ENCODE assay signal across 8 cellular contexts in genomic region chr6:30821862-30822784, GRCh38.
DNase-seq lines count a peak whose midpoint lies in the region; ATAC-seq and TF ChIP-seq lines count a peak whose summit lies in the region.

No MANE protein-coding gene starts in this region.

- DNase-seq in A673 (ENCODE audit: low spot score) = peak; percentile 66
- DNase-seq in G401 (ENCODE audit: low spot score) = peak; percentile 68
- DNase-seq in Peyer's patch = no peak
- DNase-seq in epithelial cell of prostate (ENCODE audit: low read depth, low spot score) = no peak
- DNase-seq in activated gamma-delta T cell (lab: John Stamatoyannopoulos, UW) = no peak

- POLR2A ChIA-PET in A673 (lab: Charles Lee; ENCODE audit: low non-redundant PET) = no interaction called here

- no peaks in the 10 kb centered on the region for H3K9me3 ChIP-seq in A673 (ENCODE audit: low read depth, low read length, poor library complexity, severe bottlenecking)
- no peaks in the 10 kb centered on the region for H3K9me3 ChIP-seq in Peyer's patch
- H3K9me3 ChIP-seq in neuron (ENCODE audit: low read length) = no peaks in the 10 kb centered on the region

- in situ Hi-C loops in G401 (cut with HindIII; ENCODE audit: low sequenced_read_pairs) = no loop called here

- H3K4me1 ChIP-seq in A673 (ENCODE audit: insufficient read depth, low read length, poor library complexity, severe bottlenecking) = peaks cover 22% of the 10 kb centered on the region
- peaks cover 0 to 18% (median 2%) of the 10 kb centered on the region in 4 donors for H3K4me1 ChIP-seq in Peyer's patch
- no peaks in the 10 kb centered on the region for H3K4me1 ChIP-seq in neuron (ENCODE audit: insufficient read depth, low read length)

- intact Hi-C loops in A673 (cut with micrococcal nuclease; ENCODE audit: unreplicated experiment) = loop anchor here (2.0 kb wide), 1 partner anchor 79 kb away; the partner anchor contains the start of gene FLOT1

- H3K4me3 ChIP-seq in A673 (ENCODE audit: low read depth, low read length, poor library complexity, severe bottlenecking) (no peak overlapping the region), Peyer's patch (no peak overlapping the region), neuron (ENCODE audit: low read length) (no peak overlapping the region)

- CTCF ChIA-PET in A673 (lab: Charles Lee) = interaction anchor here (0.5 to 2.2 kb wide), 5 partner anchors 143 to 265 kb away, joined by 3 to 11 read pairs (median 7); no protein-coding TSS in a partner anchor

- ATAC-seq in HG02798 (IDR thresholded peaks at IDR 0.05; ENCODE audit: poor library complexity, unreplicated experiment) = no peak
- no peak for ATAC-seq in GM18861 (IDR thresholded peaks at IDR 0.05; ENCODE audit: unreplicated experiment)

- H3K27me3 ChIP-seq in A673 (replicated peaks; ENCODE audit: insufficient read depth, low read depth, low read length, poor library complexity) = no peaks in the 10 kb centered on the region
- H3K27me3 ChIP-seq in Peyer's patch = no peaks in the 10 kb centered on the region
- H3K27me3 ChIP-seq in neuron (ENCODE audit: insufficient read depth, low read length) = no peaks in the 10 kb centered on the region

- TF ChIP-seq CTCF in A673 (conservative IDR thresholded peaks at IDR 0.05; ENCODE audit: low read depth, low read length) = peak; percentile 61
- TF ChIP-seq CTCF in Peyer's patch (IDR thresholded peaks at IDR 0.05) = peak; percentile 32 to 76 (median 60)

- H3K27ac ChIP-seq in A673 (ENCODE audit: low read depth, low read length, poor library complexity, severe bottlenecking) = peak overlapping the region; percentile 7
- no peak overlapping the region for H3K27ac ChIP-seq in Peyer's patch
- peak overlapping the region; percentile 100 for H3K27ac ChIP-seq in epithelial cell of prostate

- H3K36me3 ChIP-seq in A673 (ENCODE audit: insufficient read depth, low read length, poor library complexity, severe bottlenecking) (no peaks in the 10 kb centered on the region), Peyer's patch (no peaks in the 10 kb centered on the region), neuron (ENCODE audit: insufficient read depth, low read length) (no peaks in the 10 kb centered on the region)

- no peak for TF ChIP-seq POLR2A in Peyer's patch (IDR thresholded peaks at IDR 0.05)

- peak overlapping the region; percentile 59 for H2AFZ ChIP-seq in neuron (ENCODE audit: low read depth, low read length)

- no TSS peak for BruUV-seq in A673 (replicated peaks; lab: Mats Ljungman, UMichigan)

Comparison
In these comparisons a context has a peak if more than half of its experiments do, and no peak if none do; other contexts are left out.
1. DNase-seq: peak in A673 (single experiment) and G401 (single experiment); none in Peyer's patch (0 of 3), epithelial cell of prostate (single experiment) and activated gamma-delta T cell (single experiment).
2. H3K27ac ChIP-seq: peak in A673 (single experiment) and epithelial cell of prostate (single experiment); none in Peyer's patch (0 of 4).